1 cellular context compared by ENCODE assay signal in the genomic region with DNA sequence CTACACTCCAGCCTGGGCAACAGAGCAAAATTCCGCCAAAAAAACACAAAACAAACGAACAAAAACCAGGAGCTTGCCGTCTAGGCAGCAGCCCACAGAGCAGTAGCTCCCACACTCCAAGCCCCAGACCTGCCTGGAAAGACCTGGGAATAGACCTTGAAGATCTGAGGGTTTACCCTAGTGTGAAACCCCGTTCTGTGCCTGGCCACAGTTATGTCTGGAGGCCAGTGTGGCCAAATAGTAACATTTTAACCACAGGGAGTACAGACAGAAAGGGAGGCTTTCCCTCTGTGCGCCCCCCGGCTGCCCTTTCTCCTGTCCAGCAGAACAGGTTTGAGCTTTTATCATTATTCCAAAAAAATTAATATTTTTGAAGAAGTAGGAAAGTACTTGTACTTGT.
TF ChIP-seq lines count a peak whose summit lies in the region.

No MANE protein-coding gene starts in this region.

TF ChIP-seq in A549, 52 proteins besides CTCF, POLR2A, EP300 and RAD21 (continued from another document):
- TF ChIP-seq, protein P1, sequence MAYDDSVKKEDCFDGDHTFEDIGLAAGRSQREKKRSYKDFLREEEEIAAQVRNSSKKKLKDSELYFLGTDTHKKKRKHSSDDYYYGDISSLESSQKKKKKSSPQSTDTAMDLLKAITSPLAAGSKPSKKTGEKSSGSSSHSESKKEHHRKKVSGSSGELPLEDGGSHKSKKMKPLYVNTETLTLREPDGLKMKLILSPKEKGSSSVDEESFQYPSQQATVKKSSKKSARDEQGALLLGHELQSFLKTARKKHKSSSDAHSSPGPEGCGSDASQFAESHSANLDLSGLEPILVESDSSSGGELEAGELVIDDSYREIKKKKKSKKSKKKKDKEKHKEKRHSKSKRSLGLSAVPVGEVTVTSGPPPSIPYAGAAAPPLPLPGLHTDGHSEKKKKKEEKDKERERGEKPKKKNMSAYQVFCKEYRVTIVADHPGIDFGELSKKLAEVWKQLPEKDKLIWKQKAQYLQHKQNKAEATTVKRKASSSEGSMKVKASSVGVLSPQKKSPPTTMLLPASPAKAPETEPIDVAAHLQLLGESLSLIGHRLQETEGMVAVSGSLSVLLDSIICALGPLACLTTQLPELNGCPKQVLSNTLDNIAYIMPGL (CRISPR knock-in tag; IDR thresholded peaks at IDR 0.05; ENCODE audit: borderline replicate concordance), result no peak
- TF ChIP-seq, protein P2, sequence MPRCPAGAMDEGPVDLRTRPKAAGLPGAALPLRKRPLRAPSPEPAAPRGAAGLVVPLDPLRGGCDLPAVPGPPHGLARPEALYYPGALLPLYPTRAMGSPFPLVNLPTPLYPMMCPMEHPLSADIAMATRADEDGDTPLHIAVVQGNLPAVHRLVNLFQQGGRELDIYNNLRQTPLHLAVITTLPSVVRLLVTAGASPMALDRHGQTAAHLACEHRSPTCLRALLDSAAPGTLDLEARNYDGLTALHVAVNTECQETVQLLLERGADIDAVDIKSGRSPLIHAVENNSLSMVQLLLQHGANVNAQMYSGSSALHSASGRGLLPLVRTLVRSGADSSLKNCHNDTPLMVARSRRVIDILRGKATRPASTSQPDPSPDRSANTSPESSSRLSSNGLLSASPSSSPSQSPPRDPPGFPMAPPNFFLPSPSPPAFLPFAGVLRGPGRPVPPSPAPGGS (IDR thresholded peaks at IDR 0.05), result no peak
- TF ChIP-seq FOSL2 (IDR thresholded peaks at IDR 0.05) (no peak), FOSL2 (CRISPR knock-in tag; IDR thresholded peaks at IDR 0.05) (no peak), POLR2AphosphoS2 (conservative IDR thresholded peaks at IDR 0.05; ENCODE audit: low read length) (no peak), ZSCAN20 (CRISPR knock-in tag; IDR thresholded peaks at IDR 0.05) (no peak)
